ENCODE assay signal across 17 cellular contexts in genomic region chr4:41205130-41205529, GRCh38. TPM values are rescaled to one million over a fixed set of nuclear protein-coding genes. Genes with fewer than 3 reads are reported as not detected.
DNase-seq lines count a peak whose midpoint lies in the region; ATAC-seq and TF ChIP-seq lines count a peak whose summit lies in the region.
"Had no signal": no experiment of that assay in that cellular context is flagged by ENCODE, and none has a peak within 500 bp of the region (broad histone marks: within the 10 kb centered on the region; RNA-seq: fewer than 3 reads in every experiment).

No MANE protein-coding gene starts in this region.

- peak overlapping the region; percentile 78 to 96 for H3K27ac ChIP-seq in SK-N-SH (ENCODE audit: low read depth in 2 of 2, low read length in 1 of 2)
- H3K27ac ChIP-seq in brain microvascular endothelial cell, result peak overlapping the region; percentile 90
- H3K27ac ChIP-seq in lower lobe of right lung, result peak overlapping the region; percentile 8
- H3K27ac ChIP-seq: 22Rv1, C4-2B, VCaP had no signal

- 60% methylated on average over 3 of the region's 3 CpGs for WGBS in SK-N-SH (ENCODE audit: low lambda C conversion rate)

- peaks cover 53% of the 10 kb centered on the region for H3F3A ChIP-seq in SK-N-SH (replicated peaks; ENCODE audit: insufficient read depth)

- in situ Hi-C loops in brain microvascular endothelial cell (cut with HindIII; ENCODE audit: low pct_ligation_motif_present, low sequenced_read_pairs), result no loop called here

- H3K4me2 ChIP-seq in SK-N-SH, result peak overlapping the region; percentile 70

- TF ChIP-seq EP300 in SK-N-SH (IDR thresholded peaks at IDR 0.05; ENCODE audit: borderline replicate concordance in 1 of 2, low read depth in 1 of 2, low read length in 1 of 2), result no peak

- H3K4me1 ChIP-seq in SK-N-SH (ENCODE audit: control insufficient read depth in 1 of 2, insufficient read depth in 2 of 2, low read depth in 1 of 2, low read length in 1 of 2) (peaks cover 8 to 66% of the 10 kb centered on the region in 2 experiments), lower lobe of right lung (peaks cover 46% of the 10 kb centered on the region)

- H4K20me1 ChIP-seq in SK-N-SH (ENCODE audit: insufficient read depth), result no peaks in the 10 kb centered on the region

- CTCF ChIA-PET in SK-N-SH (lab: Yijun Ruan, JAX), result interaction anchor here (0.9 to 2.4 kb wide), 4 partner anchors 9 to 280 kb away, joined by 3 to 20 read pairs (median 4); partner anchors contain the start of gene APBB2

- H3K9me3 ChIP-seq in SK-N-SH (no peaks in the 10 kb centered on the region), lower lobe of right lung (no peaks in the 10 kb centered on the region)
- H3K9me3 ChIP-seq: spleen had no signal

- H3K9me2 ChIP-seq in SK-N-SH, result no peaks in the 10 kb centered on the region

- no peak for TF ChIP-seq CTCF in SK-N-SH (IDR thresholded peaks at IDR 0.05)
- no peak for TF ChIP-seq CTCF in brain microvascular endothelial cell (IDR thresholded peaks at IDR 0.05; ENCODE audit: low read depth, low read length, missing control alignments)
- TF ChIP-seq CTCF in lower lobe of right lung (IDR thresholded peaks at IDR 0.05), result no peak

- H3K36me3 ChIP-seq in SK-N-SH (replicated peaks in 1 of 2; ENCODE audit: control insufficient read depth in 1 of 2, insufficient read depth in 2 of 2, low read length in 1 of 2), result no peaks in the 10 kb centered on the region
- peaks cover 8% of the 10 kb centered on the region for H3K36me3 ChIP-seq in brain microvascular endothelial cell (replicated peaks)
- H3K36me3 ChIP-seq in lower lobe of right lung, result no peaks in the 10 kb centered on the region
- H3K36me3 ChIP-seq: spleen had no signal

- no peak overlapping the region for H2AFZ ChIP-seq in SK-N-SH (ENCODE audit: low read depth)

- intact Hi-C loops in lower lobe of right lung (cut with DNase I), result no loop called here

- DNase-seq in SK-N-SH (no peak), brain microvascular endothelial cell (no peak), lower lobe of right lung (no peak), superior temporal gyrus (ENCODE audit: extremely low spot score) (peak; percentile 24), SW 1271 (lab: John Stamatoyannopoulos, UW) (no peak), epidermal melanocyte (ENCODE audit: insufficient read length, low spot score) (no peak), T-helper 2 cell (no peak)
- DNase-seq: activated CD4-positive, alpha-beta T cell treated with anti-CD3 and anti-CD28 coated beads, Interleukin-2, amount 50 U/mL, for 48 hours; activated T-cell treated with anti-CD3 and anti-CD28 coated beads, Interleukin-2, amount 50 U/mL, for 24 hours; NCI-H1417; NCI-H82; spleen; T-helper 1 cell had no signal

- H3K27me3 ChIP-seq in SK-N-SH (ENCODE audit: insufficient read depth) (no peaks in the 10 kb centered on the region), brain microvascular endothelial cell (replicated peaks) (no peaks in the 10 kb centered on the region), lower lobe of right lung (ENCODE audit: low read depth) (no peaks in the 10 kb centered on the region)

- ATAC-seq in SK-N-SH treated with all-trans-retinoic acid at 6 μM for 48 hours (no peak; the same call in 2 of the 3 replicates), lower lobe of right lung (no peak)

- TF ChIP-seq RAD21 in SK-N-SH (IDR thresholded peaks at IDR 0.05; ENCODE audit: low read length), result no peak

- peaks cover 96% of the 10 kb centered on the region for H3K79me2 ChIP-seq in SK-N-SH (ENCODE audit: insufficient read depth)

- H3K4me3 ChIP-seq in SK-N-SH (ENCODE audit: low read depth in 2 of 2, low read length in 1 of 2) (no peak overlapping the region), brain microvascular endothelial cell (ENCODE audit: low read depth, low read length) (no peak overlapping the region), lower lobe of right lung (no peak overlapping the region)
- H3K4me3 ChIP-seq: spleen had no signal

- H3K9ac ChIP-seq in SK-N-SH, result peak overlapping the region; percentile 30; the same call in 1 of the 2 replicates

- POLR2A ChIA-PET in SK-N-SH (lab: Yijun Ruan, JAX), result interaction anchor here (0.6 kb wide), 2 partner anchors 11 to 51 kb away, joined by 3 to 4 read pairs; no protein-coding TSS in a partner anchor

TF ChIP-seq in SK-N-SH, 30 proteins besides CTCF, POLR2A, EP300 and RAD21 (continues in another document):
- no peak for TF ChIP-seq RXRA (IDR thresholded peaks at IDR 0.05; ENCODE audit: borderline replicate concordance, low read depth)
- TF ChIP-seq REST (IDR thresholded peaks at IDR 0.05; ENCODE audit: low read depth, low read length), result no peak
- TF ChIP-seq TAF1 (IDR thresholded peaks at IDR 0.05; ENCODE audit: borderline replicate concordance, low read depth, low read length), result no peak
- no peak for TF ChIP-seq FOXM1 (IDR thresholded peaks at IDR 0.05; ENCODE audit: low read depth)
- no peak for TF ChIP-seq MAX (IDR thresholded peaks at IDR 0.05; ENCODE audit: low read depth)
- no peak for TF ChIP-seq EZH2phosphoT487 (IDR thresholded peaks at IDR 0.05; ENCODE audit: borderline replicate concordance, low read depth)
- TF ChIP-seq RFX5 (IDR thresholded peaks at IDR 0.05; ENCODE audit: low read length), result no peak

TF ChIP-seq in SK-N-SH treated with all-trans-retinoic acid at 6 μM for 48 hours, 23 proteins besides CTCF, POLR2A, EP300 and RAD21:
- no peak for TF ChIP-seq ZNF70 (CRISPR knock-in tag; IDR thresholded peaks at IDR 0.05)
- no peak for TF ChIP-seq ZFP30 (CRISPR knock-in tag; IDR thresholded peaks at IDR 0.05)
- no peak for TF ChIP-seq SNAI2 (CRISPR knock-in tag; IDR thresholded peaks at IDR 0.05)
- TF ChIP-seq ZC3H10 (CRISPR knock-in tag; IDR thresholded peaks at IDR 0.05), result no peak
- TF ChIP-seq PPARA (CRISPR knock-in tag; IDR thresholded peaks at IDR 0.05; ENCODE audit: borderline replicate concordance), result no peak
- no peak for TF ChIP-seq CSDC2 (CRISPR knock-in tag; IDR thresholded peaks at IDR 0.05)
- TF ChIP-seq CSRNP3 (CRISPR knock-in tag; IDR thresholded peaks at IDR 0.05), result no peak
- no peak for TF ChIP-seq ZNF8 (CRISPR knock-in tag; IDR thresholded peaks at IDR 0.05)
- no peak for TF ChIP-seq OSR1 (CRISPR knock-in tag; IDR thresholded peaks at IDR 0.05)
- TF ChIP-seq POU6F1 (CRISPR knock-in tag; IDR thresholded peaks at IDR 0.05; ENCODE audit: borderline replicate concordance, low read depth), result no peak
TF ChIP-seq in SK-N-SH treated with all-trans-retinoic acid at 6 μM for 48 hours: peak in this region for 0.

RNA-seq across cellular contexts. Expression of gene APBB2, which starts 9.2 kb away (rescaled TPM):
- polyA plus RNA-seq in SK-N-SH (2012; rRNA removed), result 49.8 and 56.6 TPM in 2 replicates
- polyA plus RNA-seq in SK-N-SH (2012; cell fraction: cytosol; rRNA removed), result 42.3 and 54.5 TPM in 2 replicates
- 71.4 and 112 TPM in 2 replicates for polyA plus RNA-seq in SK-N-SH (2012; cell fraction: nucleus; rRNA removed)
- total RNA-seq in lower lobe of right lung, result 59.3 TPM

RNA-seq across cellular contexts. Expression of gene UCHL1, which starts 51.6 kb away (rescaled TPM):
- polyA plus RNA-seq in SK-N-SH (2012; rRNA removed), result 1,518 and 1,901 TPM in 2 replicates
- 1,568 and 1,703 TPM in 2 replicates for polyA plus RNA-seq in SK-N-SH (2012; cell fraction: cytosol; rRNA removed)
- 3,000 and 3,222 TPM in 2 replicates for polyA plus RNA-seq in SK-N-SH (2012; cell fraction: nucleus; rRNA removed)
- total RNA-seq in lower lobe of right lung, result 8.4 TPM

Comparison
In these comparisons a context has a peak if more than half of its experiments do, and no peak if none do; other contexts are left out.
1. H3K27ac ChIP-seq: peak in every context shown above with its lines; median percentile 90 in brain microvascular endothelial cell; 87 in SK-N-SH; 8 in lower lobe of right lung.